ENCODE assay signal across 16 cellular contexts in genomic region chr3:156176048-156176447, GRCh38. TPM values are rescaled to one million over a fixed set of nuclear protein-coding genes. Genes with fewer than 3 reads are reported as not detected.
A peak's percentile ranks its signal among the peaks of the same experiment; 100 is the strongest.
DNase-seq lines count a peak whose midpoint lies in the region; ATAC-seq, FAIRE-seq and TF ChIP-seq lines count a peak whose summit lies in the region.
"Had no signal": no experiment of that assay in that cellular context is flagged by ENCODE, and none has a peak within 500 bp of the region (broad histone marks: within the 10 kb centered on the region; RNA-seq: fewer than 3 reads in every experiment).

No MANE protein-coding gene starts in this region.

- no peak for TF ChIP-seq CTCF in right lobe of liver (IDR thresholded peaks at IDR 0.05)

- intact Hi-C loops in right lobe of liver (cut with DNase I), result no loop called here

- H3K27me3 ChIP-seq in right lobe of liver, result no peaks in the 10 kb centered on the region

- TF ChIP-seq POLR2A in GM12892 (IDR thresholded peaks at IDR 0.05; ENCODE audit: low read depth, low read length) (no peak), right lobe of liver (IDR thresholded peaks at IDR 0.05) (no peak)

- no peak overlapping the region for H3K4me3 ChIP-seq in right lobe of liver

- FAIRE-seq in GM12892 (lab: Jason Lieb, UNC), result peak; percentile 30

- no peaks in the 10 kb centered on the region for H3K9me3 ChIP-seq in right lobe of liver

- H3K27ac ChIP-seq in right lobe of liver, result no peak overlapping the region
- H3K27ac ChIP-seq: KMS-11 had no signal

- H3K36me3 ChIP-seq in right lobe of liver, result no peaks in the 10 kb centered on the region

- no peaks in the 10 kb centered on the region for H3K4me1 ChIP-seq in right lobe of liver

- whole genome bisulfite sequencing in right lobe of liver (ENCODE audit: insufficient coverage, low coverage, low lambda C conversion rate, missing lambda C conversion rate), result 28% methylated on average over 2 of the region's 2 CpGs

- ATAC-seq in right lobe of liver, result peak; percentile 35 to 83 (median 54)
- ATAC-seq in HG03565 (IDR thresholded peaks at IDR 0.05; ENCODE audit: unreplicated experiment), result no peak

- DNase-seq in NCI-H82 (lab: John Stamatoyannopoulos, UW) (peak; percentile 42), NCI-H82 treated with DMSO at 0.1 percent for 48 hours (lab: John Stamatoyannopoulos, UW; ENCODE audit: unreplicated experiment) (no peak), GM12892 (ENCODE audit: insufficient read length) (no peak), RPMI7951 (ENCODE audit: low read depth) (peak; percentile 37), right lobe of liver (no peak), NOMO-1 treated with DMSO at 0.1 percent for 48 hours (lab: John Stamatoyannopoulos, UW; ENCODE audit: unreplicated experiment) (no peak), T-helper 9 cell (no peak)
- DNase-seq: DMS79 treated with DMSO at 0.1 percent for 48 hours, GOT3, NCI-H1048, NCI-H1436 treated with DMSO at 0.1 percent for 48 hours, T-helper 1 cell had no signal

RNA-seq across cellular contexts. Expression of gene KCNAB1, which starts 55.7 kb away (rescaled TPM):
- 0.66 TPM for polyA plus RNA-seq in GM12892 (2012; ENCODE audit: missing spikeins)
- total RNA-seq in RPMI7951 (2014; rRNA removed; shearing (Covaris generic)), result 0.29 and 0.96 TPM in 2 replicates
- total RNA-seq in right lobe of liver, result 1 to 10 TPM in 2 of 6 experiments, under 1 TPM in 2, not detected in 2; 0.15 to 1.8 (median 0.64) TPM
- total RNA-seq: A673, NCI-H460 had no signal

Comparison
In these comparisons a context has a peak if more than half of its experiments do, and no peak if none do; other contexts are left out.
1. DNase-seq: peak in NCI-H82 (single experiment) and RPMI7951 (single experiment); none in NCI-H82 treated with DMSO at 0.1 percent for 48 hours (single experiment), GM12892 (single experiment), right lobe of liver (0 of 3), NOMO-1 treated with DMSO at 0.1 percent for 48 hours (single experiment) and T-helper 9 cell (single experiment).